In genomic region chr9:2017209-2017458, GRCh38 we compare ENCODE assay signal across 8 cellular contexts. TPM values are rescaled to one million over a fixed set of nuclear protein-coding genes. Genes with fewer than 3 reads are reported as not detected.
DNase-seq lines count a peak whose midpoint lies in the region; ATAC-seq and TF ChIP-seq lines count a peak whose summit lies in the region.

No MANE protein-coding gene starts in this region.

- H3K9me3 Mint-ChIP-seq in activated B cell treated with CpG ODN at 0.5 μM for 24 hours: no peaks in the 10 kb centered on the region

- H3K4me3 Mint-ChIP-seq in activated B cell treated with CpG ODN at 0.5 μM for 24 hours: peak overlapping the region; percentile 99

- peaks cover 43% of the 10 kb centered on the region for H3K4me1 Mint-ChIP-seq in activated B cell treated with CpG ODN at 0.5 μM for 24 hours

- peaks cover 3% of the 10 kb centered on the region for H3K27me3 Mint-ChIP-seq in activated B cell treated with CpG ODN at 0.5 μM for 24 hours

- peak overlapping the region; percentile 98 for H3K27ac Mint-ChIP-seq in activated B cell treated with CpG ODN at 0.5 μM for 24 hours

- peaks cover 8% of the 10 kb centered on the region for H3K4me1 ChIP-seq in cardiac muscle cell (ENCODE audit: low read depth)

- peaks cover 22% of the 10 kb centered on the region for H3K36me3 Mint-ChIP-seq in activated B cell treated with CpG ODN at 0.5 μM for 24 hours (ENCODE audit: low read depth)

- H3K27me3 ChIP-seq in cardiac muscle cell: peaks cover 52% of the 10 kb centered on the region

- H3K4me3 ChIP-seq in cardiac muscle cell: peak overlapping the region; percentile 67
- peak overlapping the region; percentile 90 for H3K4me3 ChIP-seq in skeletal muscle cell (ENCODE audit: low read depth, low read length)

- no peaks in the 10 kb centered on the region for H3K36me3 ChIP-seq in cardiac muscle cell

- TF ChIP-seq CTCF in activated B cell treated with CpG ODN at 0.5 μM for 24 hours (IDR thresholded peaks at IDR 0.05): no peak
- no peak for TF ChIP-seq CTCF in cardiac muscle cell (IDR thresholded peaks at IDR 0.05; ENCODE audit: low read depth, low read length)

- POLR2A ChIA-PET in activated B cell treated with CpG ODN at 0.5 μM for 24 hours (lab: Charles Lee): interaction anchor here (0.6 to 5.1 kb wide), 11 partner anchors 10 to 1509 kb away, joined by 3 to 70 read pairs (median 6); no protein-coding TSS in a partner anchor

- intact Hi-C loops in activated B cell treated with CpG ODN at 0.5 μM for 24 hours (cut with micrococcal nuclease): loop anchor here (1.0 to 10.0 kb wide), 7 partner anchors 14 to 1508 kb away; no protein-coding TSS in a partner anchor

- no peak overlapping the region for H3K27ac ChIP-seq in cardiac muscle cell

- CTCF ChIA-PET in activated B cell treated with CpG ODN at 0.5 μM for 24 hours (lab: Charles Lee): interaction anchor here (1.7 kb wide), 1 partner anchor 37 kb away, joined by 5 read pairs; no protein-coding TSS in a partner anchor

- ATAC-seq in GM21526 (IDR thresholded peaks at IDR 0.05; ENCODE audit: low FRiP score, unreplicated experiment) (peak; percentile 0), activated B cell treated with CpG ODN at 0.5 μM for 24 hours (ENCODE audit: low read depth) (no peak), GM19397 (IDR thresholded peaks at IDR 0.05; ENCODE audit: unreplicated experiment) (no peak)

- no peaks in the 10 kb centered on the region for H3K9me3 ChIP-seq in cardiac muscle cell (ENCODE audit: low read depth)

- no peak for DNase-seq in activated B cell treated with CpG ODN at 0.5 μM for 24 hours
- DNase-seq in cardiac muscle cell (ENCODE audit: low read depth in 1 of 2, low spot score in 1 of 2): no peak
- no peak for DNase-seq in skeletal muscle cell (ENCODE audit: low read depth)
- no peak for DNase-seq in stimulated activated CD4-positive, alpha-beta T cell treated with anti-CD3 and anti-CD28 coated beads, Interleukin-4, amount 100 ng/mL, for 1 hour
- DNase-seq in NOMO-1 treated with DMSO at 0.1 percent for 48 hours (lab: John Stamatoyannopoulos, UW; ENCODE audit: unreplicated experiment): no peak
- no peak for DNase-seq in NCI-H2196 (lab: John Stamatoyannopoulos, UW; ENCODE audit: unreplicated experiment)

RNA-seq across cellular contexts. Expression of gene SMARCA2, which starts 2.0 kb away (rescaled TPM):
- total RNA-seq in activated B cell treated with CpG ODN at 0.5 μM for 24 hours (235 and 238 TPM in 2 replicates), cardiac muscle cell (31.3 and 43.0 TPM in 2 replicates)
- polyA plus RNA-seq in cardiac muscle cell: 18.5 and 19.9 TPM in 2 replicates
